In genomic region chr2:203809991-203810510, GRCh38 we compare ENCODE assay signal across 1 cellular context.
TF ChIP-seq lines count a peak whose summit lies in the region.

No MANE protein-coding gene starts in this region.

TF ChIP-seq in GM23338, 12 proteins besides CTCF, POLR2A, EP300 and RAD21 (continued from another document):
- no peak for TF ChIP-seq REST (IDR thresholded peaks at IDR 0.05; ENCODE audit: unreplicated experiment)
- TF ChIP-seq EZH2 (IDR thresholded peaks at IDR 0.05; ENCODE audit: low read depth, unreplicated experiment): no peak
- TF ChIP-seq POLR2AphosphoS5 (IDR thresholded peaks at IDR 0.05; ENCODE audit: low read depth): no peak
- TF ChIP-seq ZNF462 (CRISPR knock-in tag; IDR thresholded peaks at IDR 0.05): no peak
- no peak for TF ChIP-seq ZNF331 (CRISPR knock-in tag; IDR thresholded peaks at IDR 0.05; ENCODE audit: low read depth)
- no peak for TF ChIP-seq STAT1 (IDR thresholded peaks at IDR 0.05; ENCODE audit: unreplicated experiment)
- TF ChIP-seq CREB1 (CRISPR knock-in tag; IDR thresholded peaks at IDR 0.05; ENCODE audit: low read depth): no peak
- no peak for TF ChIP-seq ZNF114 (CRISPR knock-in tag; IDR thresholded peaks at IDR 0.05)
- TF ChIP-seq JUNB (IDR thresholded peaks at IDR 0.05; ENCODE audit: unreplicated experiment): no peak
